Comparison of ENCODE assay signal across 25 cellular contexts in the genomic region with DNA sequence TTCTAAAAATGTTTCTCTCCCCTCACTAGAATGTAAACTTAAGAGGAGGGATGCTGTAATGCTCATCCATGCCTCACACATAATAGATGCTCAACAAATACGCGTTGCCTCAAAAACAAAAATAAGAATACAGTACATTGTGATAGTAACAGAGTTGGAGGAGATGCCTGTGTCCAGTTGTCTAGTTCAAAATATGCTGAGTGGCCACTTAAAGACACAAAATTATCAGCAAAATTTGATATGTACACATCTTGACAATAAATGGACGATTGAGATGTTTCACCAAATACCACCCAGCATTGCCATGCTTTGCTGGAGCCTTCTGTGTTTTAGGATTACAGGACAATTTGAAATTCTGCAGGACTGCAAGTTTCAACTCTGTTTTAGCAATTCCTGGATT. TPM values are rescaled to one million over a fixed set of nuclear protein-coding genes. Genes with fewer than 3 reads are reported as not detected.
"Had no signal": no experiment of that assay in that cellular context is flagged by ENCODE, and none has a peak within 500 bp of the region (broad histone marks: within the 10 kb centered on the region; RNA-seq: fewer than 3 reads in every experiment).

No MANE protein-coding gene starts in this region.

- ATAC-seq: foreskin keratinocyte, gastroesophageal sphincter, heart left ventricle, left cardiac atrium, left lung, left ventricle myocardium superior, lower lobe of right lung, mucosa of descending colon had no signal

- H3K9me3 ChIP-seq: esophagus muscularis mucosa, gastroesophageal sphincter, heart left ventricle, left lung, lower lobe of right lung, mucosa of descending colon had no signal

- H3K4me1 ChIP-seq: foreskin keratinocyte, gastroesophageal sphincter, heart left ventricle, left lung had no signal

- FAIRE-seq: colon, endothelial cell of umbilical vein, frontal cortex, islet of Langerhans, keratinocyte had no signal

- H3K27ac ChIP-seq: coronary artery, dorsolateral prefrontal cortex, esophagus muscularis mucosa, foreskin keratinocyte, gastroesophageal sphincter, heart left ventricle, left lung, lower lobe of right lung had no signal

- H3K27me3 ChIP-seq: dorsolateral prefrontal cortex, esophagus muscularis mucosa, gastroesophageal sphincter had no signal

- DNase-seq: dermis blood vessel endothelial cell; dorsolateral prefrontal cortex; effector CD4-positive, alpha-beta T cell; effector memory CD4-positive, alpha-beta T cell; foreskin keratinocyte; heart left ventricle; hippocampal formation; left cardiac atrium; left lung; left ventricle myocardium superior; lower lobe of right lung; mesenchymal stem cell; mucosa of descending colon; naive B cell had no signal

- H3K36me3 ChIP-seq: esophagus muscularis mucosa, gastroesophageal sphincter, heart left ventricle, left lung, lower lobe of right lung had no signal

- H3K4me3 ChIP-seq: coronary artery, dorsolateral prefrontal cortex, esophagus muscularis mucosa, gastroesophageal sphincter, heart left ventricle, left lung, lower lobe of right lung, mucosa of descending colon had no signal

RNA-seq across cellular contexts. Expression of gene HUS1B, which starts 43.6 kb away (rescaled TPM):
- total RNA-seq: epithelial cell of proximal tubule, kidney epithelial cell, left cardiac atrium, left ventricle myocardium superior, myocyte had no signal
